ENCODE assay signal across 8 cellular contexts in genomic region chr5:1111727-1112289, GRCh38. TPM values are rescaled to one million over a fixed set of nuclear protein-coding genes. Genes with fewer than 3 reads are reported as not detected.
DNase-seq lines count a peak whose midpoint lies in the region; ATAC-seq and TF ChIP-seq lines count a peak whose summit lies in the region.

SLC12A7 (minus strand) TSS chr5:1112063; CDS start chr5:1111991, 72 bp downstream.

- H3K27me3 Mint-ChIP-seq in T-helper 17 cell (no peaks in the 10 kb centered on the region), immature natural killer cell (ENCODE audit: low read depth in 3 of 3) (peaks cover 3 to 18% (median 6%) of the 10 kb centered on the region in 3 donors)

- DNase-seq in AG04449 (ENCODE audit: low read depth, low spot score), result no peak
- peak; percentile 57 to 65 (median 63) for DNase-seq in T-helper 17 cell
- no peak for DNase-seq in brain microvascular endothelial cell
- peak in 2 of 3 donors; percentile 49 to 61 for DNase-seq in immature natural killer cell
- peak; percentile 30 to 61 for DNase-seq in stimulated activated CD4-positive, alpha-beta T cell treated with anti-CD3 and anti-CD28 coated beads, Interleukin-12 subunit alpha, Interleukin-12 subunit beta, amount 100 ng/mL, for 24 hours (ENCODE audit: low read depth in 2 of 2)

- H3K27me3 ChIP-seq in HUES6 (ENCODE audit: control insufficient read depth, insufficient read depth, low read length) (0 out of 2 replicates have a peak, but pooled peaks cover 3% of the 10 kb centered on the region), brain microvascular endothelial cell (replicated peaks) (peaks cover 17% of the 10 kb centered on the region)

- TF ChIP-seq CTCF in AG04449 (IDR thresholded peaks at IDR 0.05; ENCODE audit: insufficient read depth, low read length, missing control alignments), result no peak
- TF ChIP-seq CTCF in brain microvascular endothelial cell (IDR thresholded peaks at IDR 0.05; ENCODE audit: low read depth, low read length, missing control alignments), result no peak

- ATAC-seq in T-helper 17 cell (peak; percentile 85), GM19395 (IDR thresholded peaks at IDR 0.05; ENCODE audit: unreplicated experiment) (no peak)

- H3K9me3 Mint-ChIP-seq in immature natural killer cell, result no peaks in the 10 kb centered on the region

- CTCF ChIA-PET in AG04449 (lab: Yijun Ruan, JAX), result no interaction called here

- peaks cover 21% of the 10 kb centered on the region for H3K4me1 ChIP-seq in HUES6 (ENCODE audit: control insufficient read depth, insufficient read depth, low read length)

- no peaks in the 10 kb centered on the region for H3K36me3 ChIP-seq in HUES6 (ENCODE audit: control insufficient read depth, insufficient read depth, low read length)
- no peaks in the 10 kb centered on the region for H3K36me3 ChIP-seq in brain microvascular endothelial cell (replicated peaks)

- H3K27ac ChIP-seq in HUES6 (ENCODE audit: low read depth, low read length), result no peak within 1 kb of the TSS
- H3K27ac ChIP-seq in brain microvascular endothelial cell, result no peak within 1 kb of the TSS

- in situ Hi-C loops in brain microvascular endothelial cell (cut with HindIII; ENCODE audit: low pct_ligation_motif_present, low sequenced_read_pairs), result no loop called here

- H3K36me3 Mint-ChIP-seq in T-helper 17 cell (ENCODE audit: low read depth) (no peaks in the 10 kb centered on the region), immature natural killer cell (no peaks in the 10 kb centered on the region)

- H3K4me3 ChIP-seq in AG04449 (ENCODE audit: low read depth, low read length), result peak within 1 kb of the TSS; percentile 55
- H3K4me3 ChIP-seq in HUES6 (ENCODE audit: low read depth, low read length), result peak within 1 kb of the TSS; percentile 76
- peak within 1 kb of the TSS; percentile 45 for H3K4me3 ChIP-seq in brain microvascular endothelial cell (ENCODE audit: low read depth, low read length)

- H3K4me3 Mint-ChIP-seq in T-helper 17 cell (peak within 1 kb of the TSS; percentile 94), immature natural killer cell (peak within 1 kb of the TSS; percentile 89 to 93 (median 90))

- POLR2A ChIA-PET in AG04449 (lab: Yijun Ruan, JAX), result no interaction called here

- H3K27ac Mint-ChIP-seq in T-helper 17 cell (peak within 1 kb of the TSS; percentile 96), immature natural killer cell (peak within 1 kb of the TSS; percentile 68 to 94 (median 86))

- no peaks in the 10 kb centered on the region for H3K9me3 ChIP-seq in HUES6 (ENCODE audit: control insufficient read depth, insufficient read depth, low read depth, low read length)
- H3K9me3 ChIP-seq in T-helper 17 cell (ENCODE audit: control insufficient read depth, low read length, poor library complexity, severe bottlenecking), result no peaks in the 10 kb centered on the region

- peak within 1 kb of the TSS; percentile 49 for H3K9ac ChIP-seq in HUES6 (ENCODE audit: low read length)

- H3K4me1 Mint-ChIP-seq in T-helper 17 cell (peaks cover 23% of the 10 kb centered on the region), immature natural killer cell (peaks cover 6 to 38% of the 10 kb centered on the region in 2 donors)

- TF ChIP-seq POLR2A in GM19099 (IDR thresholded peaks at IDR 0.05; ENCODE audit: extremely low read depth, insufficient read length, low read depth), result peak; percentile 81

RNA-seq across cellular contexts. Expression of gene SLC12A7, which starts in this region (rescaled TPM):
- 10 to 100 TPM; 36.6 to 88.0 TPM for total RNA-seq in T-helper 17 cell
- polyA plus RNA-seq in immature natural killer cell, result 10 to 100 TPM in 1 of 3 donors, 1 to 10 TPM in 2; 9.5 to 18.2 (median 9.7) TPM

Comparison
In these comparisons a context has a peak if more than half of its experiments do, and no peak if none do; other contexts are left out.
1. DNase-seq: peak in T-helper 17 cell (3 of 3), immature natural killer cell (2 of 3) and stimulated activated CD4-positive, alpha-beta T cell treated with anti-CD3 and anti-CD28 coated beads, Interleukin-12 subunit alpha, Interleukin-12 subunit beta, amount 100 ng/mL, for 24 hours (2 of 2); none in AG04449 (single experiment) and brain microvascular endothelial cell (single experiment).
2. Peak in every context shown above with its lines, with median percentiles within 50 percentile points of each other: H3K4me3 ChIP-seq.